8 cellular contexts compared by ENCODE assay signal in the genomic region with DNA sequence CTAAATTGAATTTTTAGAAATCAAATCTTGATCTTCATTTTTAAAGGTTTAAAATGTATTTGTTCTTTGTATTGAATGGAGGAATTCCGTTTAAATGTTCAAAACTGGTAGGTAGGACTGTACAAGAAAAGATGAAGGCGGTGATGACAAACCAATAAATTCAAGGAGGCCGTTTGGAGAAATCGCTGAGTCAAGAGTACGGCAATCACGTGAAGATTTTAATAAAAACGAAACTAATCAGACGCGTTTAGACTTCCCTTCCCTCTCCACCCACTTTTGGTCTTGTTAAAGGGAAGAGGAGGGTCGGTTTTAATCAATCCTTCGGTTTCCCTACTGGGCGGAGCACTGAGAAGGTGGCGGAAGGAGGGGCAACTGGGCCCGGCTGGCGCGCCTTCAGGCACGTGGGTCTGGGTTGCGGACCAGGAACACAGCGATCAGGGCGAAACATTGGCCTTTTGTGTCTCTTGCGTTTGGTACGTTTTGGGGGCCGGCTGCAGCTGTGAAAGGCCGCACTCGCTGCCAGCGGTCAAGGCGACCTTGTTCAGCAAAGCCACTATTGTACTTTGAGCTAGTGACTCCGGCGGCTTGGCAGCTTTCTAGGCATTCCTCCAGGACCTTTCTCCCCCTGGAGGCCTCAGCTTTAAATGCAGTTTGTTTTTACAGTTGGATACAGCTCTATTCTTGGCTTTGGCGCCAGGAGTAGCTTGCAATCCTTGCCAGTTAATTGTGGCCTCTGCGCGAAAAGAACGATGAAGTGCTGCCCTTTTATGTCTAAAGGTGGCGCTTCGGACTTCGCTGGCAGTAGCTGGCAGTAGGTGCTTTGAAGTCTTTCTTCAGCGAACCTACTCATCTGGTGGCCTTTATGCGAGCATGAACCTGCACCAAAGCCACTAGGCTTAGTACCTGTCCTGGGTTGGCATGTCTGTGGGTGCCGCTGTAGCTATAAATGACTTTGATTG. TPM values are rescaled to one million over a fixed set of nuclear protein-coding genes. Genes with fewer than 3 reads are reported as not detected.
DNase-seq lines count a peak whose midpoint lies in the region; ATAC-seq and TF ChIP-seq lines count a peak whose summit lies in the region.

No MANE protein-coding gene starts in this region.

- no peaks in the 10 kb centered on the region for H4K20me1 ChIP-seq in SU-DHL-6 (ENCODE audit: low read depth, low read length)

- peak overlapping the region; percentile 26 for H2AFZ ChIP-seq in SU-DHL-6 (ENCODE audit: low read depth, low read length, severe bottlenecking)

- H3K9ac ChIP-seq in SU-DHL-6 (ENCODE audit: low read length) = no peak overlapping the region

- H3K27ac ChIP-seq in SU-DHL-6 (ENCODE audit: low read depth, low read length) = no peak overlapping the region

- intact Hi-C loops in left cardiac atrium (cut with DNase I) (no loop called here), posterior cingulate gyrus (cut with DNase I) (no loop called here)

- peak; percentile 65 for ATAC-seq in HG02571 (IDR thresholded peaks at IDR 0.05; ENCODE audit: unreplicated experiment)
- peak; percentile 90 to 95 for ATAC-seq in left cardiac atrium

- H3K4me3 ChIP-seq in GM12864 (ENCODE audit: low read depth, low read length) (peak overlapping the region; percentile 42), SU-DHL-6 (ENCODE audit: insufficient read depth, low read length, poor library complexity, severe bottlenecking) (no peak overlapping the region)

- no peaks in the 10 kb centered on the region for H3K79me2 ChIP-seq in SU-DHL-6 (ENCODE audit: insufficient read depth, low read length)

- no peaks in the 10 kb centered on the region for H3K36me3 ChIP-seq in SU-DHL-6 (ENCODE audit: low read length)

- H3K27me3 ChIP-seq in SU-DHL-6 (ENCODE audit: low read length) = no peaks in the 10 kb centered on the region

- no peaks in the 10 kb centered on the region for H3F3A ChIP-seq in SU-DHL-6 (ENCODE audit: insufficient read depth)

- H3K9me2 ChIP-seq in SU-DHL-6 (replicated peaks; ENCODE audit: insufficient read depth, low read length) = no peaks in the 10 kb centered on the region

- TF ChIP-seq CTCF in GM12864 (IDR thresholded peaks at IDR 0.05; ENCODE audit: low read depth, low read length, missing control alignments) (peak; percentile 48), SU-DHL-6 (IDR thresholded peaks at IDR 0.05; ENCODE audit: insufficient read depth, low read length, poor library complexity, severe bottlenecking) (peak; percentile 9)

- DNase-seq in GM12864 (ENCODE audit: low read depth) (peak; percentile 55), NCI-H1048 (lab: John Stamatoyannopoulos, UW) (peak; percentile 30), amygdala (lab: John Stamatoyannopoulos, UW) (peak; percentile 3 to 90 (median 74)), left cardiac atrium (peak; percentile 74), posterior cingulate gyrus (peak; percentile 67 to 98 (median 82)), cortex of kidney (lab: John Stamatoyannopoulos, UW) (no peak)

- H3K4me2 ChIP-seq in SU-DHL-6 (ENCODE audit: low read depth, low read length, poor library complexity, severe bottlenecking) = no peak overlapping the region

- no peaks in the 10 kb centered on the region for H3K9me3 ChIP-seq in SU-DHL-6 (ENCODE audit: insufficient read depth, low read length)

RNA-seq across cellular contexts. Expression of gene LAMP2, which starts 16.7 kb away (rescaled TPM):
- 10 to 100 TPM; 69.3 to 75.2 TPM for total RNA-seq in left cardiac atrium
